Comparison of ENCODE assay signal across 23 cellular contexts in genomic region chr15:55628369-55628730, GRCh38. TPM values are rescaled to one million over a fixed set of nuclear protein-coding genes. Genes with fewer than 3 reads are reported as not detected.
A peak's percentile ranks its signal among the peaks of the same experiment; 100 is the strongest.
DNase-seq lines count a peak whose midpoint lies in the region; ATAC-seq and TF ChIP-seq lines count a peak whose summit lies in the region.
"Had no signal": no experiment of that assay in that cellular context is flagged by ENCODE, and none has a peak within 500 bp of the region (broad histone marks: within the 10 kb centered on the region; RNA-seq: fewer than 3 reads in every experiment).

No MANE protein-coding gene starts in this region.

- peaks cover 13% of the 10 kb centered on the region for H3F3A ChIP-seq in SK-N-SH (replicated peaks; ENCODE audit: insufficient read depth)

- H3K79me2 ChIP-seq in HCT116 (ENCODE audit: insufficient read depth, low read length) (no peaks in the 10 kb centered on the region), SK-N-SH (ENCODE audit: insufficient read depth) (no peaks in the 10 kb centered on the region)

- no peaks in the 10 kb centered on the region for H3K9me3 Mint-ChIP-seq in mesothelial cell of epicardium
- H3K9me3 Mint-ChIP-seq: activated T-cell treated with anti-CD3 and anti-CD28 coated beads, Interleukin-2, amount 50 U/mL, for 4 hours; CD14-positive monocyte; effector memory CD8-positive, alpha-beta T cell; natural killer cell treated with Interleukin-12 subunit alpha and Interleukin-12 subunit beta and Interleukin-15 and Interleukin-18, amount 100 ng/mL, for 72 hours had no signal

- H3K4me1 ChIP-seq in HCT116 (ENCODE audit: control insufficient read depth in 1 of 2, insufficient read depth in 2 of 2, low read length in 2 of 2) (peaks cover 12 to 27% of the 10 kb centered on the region in 2 experiments), SK-N-SH (ENCODE audit: control insufficient read depth in 1 of 2, insufficient read depth in 2 of 2, low read depth in 1 of 2, low read length in 1 of 2) (0 out of 4 replicates have a peak, but pooled peaks cover 0 to 7% of the 10 kb centered on the region in 2 experiments), skeletal muscle tissue (ENCODE audit: control insufficient read depth in 3 of 3, insufficient read depth in 3 of 3, low read length in 3 of 3) (peaks cover 5 to 16% (median 11%) of the 10 kb centered on the region in 3 donors)
- H3K4me1 ChIP-seq: adrenal gland, esophagus muscularis mucosa, heart left ventricle had no signal

- H3K27ac ChIP-seq in HCT116 (ENCODE audit: low read depth, low read length) (peak overlapping the region; percentile 54), SK-N-SH (ENCODE audit: low read depth in 2 of 2, low read length in 1 of 2) (peak overlapping the region in 1 of 2 experiments; percentile 51; a peak in 2 of 4 replicates), skeletal muscle tissue (ENCODE audit: low read depth, low read length) (peak overlapping the region; percentile 90)
- H3K27ac ChIP-seq: coronary artery, esophagus muscularis mucosa, heart left ventricle, SJSA1 had no signal

- H3K27me3 ChIP-seq in HCT116 (ENCODE audit: insufficient read depth, low read length) (no peaks in the 10 kb centered on the region), SK-N-SH (ENCODE audit: insufficient read depth) (no peaks in the 10 kb centered on the region), skeletal muscle tissue (ENCODE audit: control insufficient read depth in 3 of 3, insufficient read depth in 3 of 3, low read length in 3 of 3) (no peaks in the 10 kb centered on the region)
- H3K27me3 ChIP-seq: adrenal gland, esophagus muscularis mucosa, heart left ventricle, MG63, SJSA1 had no signal

- no TSS peak for BruUV-seq in HCT116 (replicated peaks; lab: Mats Ljungman, UMichigan)

- CTCF ChIA-PET in HCT116 (lab: Charles Lee) (interaction anchor here (0.7 to 1.2 kb wide), 2 partner anchors 102 to 120 kb away, joined by 3 to 7 read pairs; no protein-coding TSS in a partner anchor), SK-N-SH (lab: Yijun Ruan, JAX) (interaction anchor here (1.0 to 1.3 kb wide), 3 partner anchors 13 to 109 kb away, joined by 3 to 6 read pairs (median 4); no protein-coding TSS in a partner anchor)

- H3K27ac Mint-ChIP-seq in mesothelial cell of epicardium, result no peak overlapping the region
- H3K27ac Mint-ChIP-seq: effector memory CD8-positive, alpha-beta T cell; natural killer cell treated with Interleukin-12 subunit alpha and Interleukin-12 subunit beta and Interleukin-15 and Interleukin-18, amount 100 ng/mL, for 72 hours; T-helper 17 cell had no signal

- ATAC-seq in HCT116 (no peak), HG02938 (IDR thresholded peaks at IDR 0.05; ENCODE audit: unreplicated experiment) (no peak)
- ATAC-seq: activated T-cell treated with anti-CD3 and anti-CD28 coated beads, Interleukin-2, amount 50 U/mL, for 4 hours; effector memory CD8-positive, alpha-beta T cell; heart left ventricle; T-helper 17 cell had no signal

- H3K9me3 ChIP-seq in HCT116 (ENCODE audit: control insufficient read depth in 1 of 2, insufficient read depth in 1 of 2, low read depth in 1 of 2, low read length in 2 of 2) (no peaks in the 10 kb centered on the region), SK-N-SH (no peaks in the 10 kb centered on the region), skeletal muscle tissue (ENCODE audit: control insufficient read depth in 3 of 3, low read length in 3 of 3) (no peaks in the 10 kb centered on the region)
- H3K9me3 ChIP-seq: adrenal gland, esophagus muscularis mucosa, heart left ventricle, MG63, SJSA1 had no signal

- intact Hi-C loops in HCT116 (cut with micrococcal nuclease), result no loop called here

- H3K4me2 ChIP-seq in HCT116 (ENCODE audit: low read length) (peak overlapping the region; percentile 71), SK-N-SH (no peak overlapping the region)

- H3K36me3 ChIP-seq in HCT116 (ENCODE audit: control insufficient read depth in 1 of 2, insufficient read depth in 2 of 2, low read length in 2 of 2) (no peaks in the 10 kb centered on the region), SK-N-SH (replicated peaks in 1 of 2; ENCODE audit: control insufficient read depth in 1 of 2, insufficient read depth in 2 of 2, low read length in 1 of 2) (peaks cover 5 to 16% of the 10 kb centered on the region in 2 experiments), skeletal muscle tissue (ENCODE audit: control insufficient read depth in 3 of 3, insufficient read depth in 3 of 3, low read length in 3 of 3) (no peaks in the 10 kb centered on the region)
- H3K36me3 ChIP-seq: adrenal gland, MG63, SJSA1 had no signal

- H3K9me2 ChIP-seq in HCT116 (ENCODE audit: insufficient read depth), result no peaks in the 10 kb centered on the region
- no peaks in the 10 kb centered on the region for H3K9me2 ChIP-seq in SK-N-SH

- peak overlapping the region; percentile 34; the same call in 1 of the 2 replicates for H3K9ac ChIP-seq in HCT116 (ENCODE audit: low read length)
- no peak overlapping the region for H3K9ac ChIP-seq in SK-N-SH
- peak overlapping the region in 2 of 3 donors; percentile 9 to 74 for H3K9ac ChIP-seq in skeletal muscle tissue (ENCODE audit: low read depth in 1 of 3, low read length in 3 of 3)

- no peak overlapping the region for H3K4me3 Mint-ChIP-seq in mesothelial cell of epicardium
- H3K4me3 Mint-ChIP-seq: activated T-cell treated with anti-CD3 and anti-CD28 coated beads, Interleukin-2, amount 50 U/mL, for 4 hours; CD14-positive monocyte; effector memory CD8-positive, alpha-beta T cell; natural killer cell treated with Interleukin-12 subunit alpha and Interleukin-12 subunit beta and Interleukin-15 and Interleukin-18, amount 100 ng/mL, for 72 hours; T-helper 17 cell had no signal

- H4K20me1 ChIP-seq in HCT116 (ENCODE audit: insufficient read depth) (no peaks in the 10 kb centered on the region), SK-N-SH (ENCODE audit: insufficient read depth) (no peaks in the 10 kb centered on the region)

- H3K36me3 Mint-ChIP-seq in mesothelial cell of epicardium, result peaks cover 11% of the 10 kb centered on the region
- H3K36me3 Mint-ChIP-seq: CD14-positive monocyte; natural killer cell treated with Interleukin-12 subunit alpha and Interleukin-12 subunit beta and Interleukin-15 and Interleukin-18, amount 100 ng/mL, for 72 hours had no signal

- no peaks in the 10 kb centered on the region for H3K4me1 Mint-ChIP-seq in mesothelial cell of epicardium
- H3K4me1 Mint-ChIP-seq: CD14-positive monocyte had no signal

- no peak for TF ChIP-seq POLR2A in HCT116 (IDR thresholded peaks at IDR 0.05; ENCODE audit: borderline replicate concordance, extremely low read depth, insufficient read depth, insufficient read length)

- 100% methylated on average over 2 of the region's 2 CpGs for WGBS in SK-N-SH (ENCODE audit: low lambda C conversion rate)

- TF ChIP-seq RAD21 in HCT116 (IDR thresholded peaks at IDR 0.05; ENCODE audit: low read depth), result no peak
- no peak for TF ChIP-seq RAD21 in SK-N-SH (IDR thresholded peaks at IDR 0.05; ENCODE audit: low read length)

- no peak; a peak in 1 of 6 replicates for TF ChIP-seq CTCF in HCT116 (IDR thresholded peaks at IDR 0.05 in 2 of 3, conservative IDR thresholded peaks at IDR 0.05 in 1 of 3; ENCODE audit: borderline replicate concordance in 1 of 3, insufficient read depth in 1 of 3, low read depth in 2 of 3, low read length in 2 of 3)
- TF ChIP-seq CTCF in SK-N-SH (IDR thresholded peaks at IDR 0.05), result no peak
- no peak for TF ChIP-seq CTCF in fibroblast of the aortic adventitia (IDR thresholded peaks at IDR 0.05; ENCODE audit: insufficient read depth, low read length)
- TF ChIP-seq CTCF in mesothelial cell of epicardium (IDR thresholded peaks at IDR 0.05; ENCODE audit: unreplicated experiment), result no peak

- no peaks in the 10 kb centered on the region for H3K27me3 Mint-ChIP-seq in mesothelial cell of epicardium (ENCODE audit: low read depth)

- RAD21 ChIA-PET in HCT116 (lab: Charles Lee; ENCODE audit: low non-redundant PET in 1 of 2, low total read pairs in 2 of 2, uncharacterized antibody in 2 of 2, unreplicated experiment in 2 of 2), result no interaction called here

- H2AFZ ChIP-seq in HCT116 (ENCODE audit: low read depth, low read length, poor library complexity, severe bottlenecking) (peak overlapping the region; percentile 92), SK-N-SH (ENCODE audit: low read depth) (peak overlapping the region; percentile 58; the same call in 1 of the 2 replicates)

- H3K4me3 ChIP-seq in HCT116 (replicated peaks in 1 of 2; ENCODE audit: low read depth in 1 of 2, low read length in 2 of 2), result no peak overlapping the region
- H3K4me3 ChIP-seq in SK-N-SH (ENCODE audit: low read depth in 2 of 2, low read length in 1 of 2), result no peak overlapping the region
- no peak overlapping the region for H3K4me3 ChIP-seq in fibroblast of the aortic adventitia (ENCODE audit: low read depth, low read length)
- H3K4me3 ChIP-seq in skeletal muscle tissue (ENCODE audit: low read length in 3 of 3), result no peak overlapping the region
- H3K4me3 ChIP-seq: adrenal gland, coronary artery, esophagus muscularis mucosa, heart left ventricle, SJSA1 had no signal

- no peak for TF ChIP-seq EP300 in SK-N-SH (IDR thresholded peaks at IDR 0.05; ENCODE audit: borderline replicate concordance in 1 of 2, low read depth in 1 of 2, low read length in 1 of 2)

- DNase-seq in HCT116 (ENCODE audit: low read depth, low spot score), result no peak
- DNase-seq in SK-N-SH, result no peak
- DNase-seq in fibroblast of the aortic adventitia (ENCODE audit: low read depth), result peak; percentile 5
- DNase-seq in NCI-H510A treated with DMSO at 0.1 percent for 48 hours (lab: John Stamatoyannopoulos, UW), result no peak
- no peak for DNase-seq in mesothelial cell of epicardium (ENCODE audit: low spot score in 2 of 2, unreplicated experiment in 2 of 2)
- DNase-seq in NCI-H526 treated with DMSO at 0.1 percent for 48 hours (lab: John Stamatoyannopoulos, UW), result no peak
- DNase-seq: activated T-cell treated with anti-CD3 and anti-CD28 coated beads, Interleukin-2, amount 50 U/mL, for 4 hours; effector memory CD8-positive, alpha-beta T cell; heart left ventricle; NCI-H1417 treated with DMSO at 0.1 percent for 48 hours; retina; stimulated activated CD4-positive, alpha-beta T cell treated with anti-CD3 and anti-CD28 coated beads, Interleukin-4, amount 100 ng/mL, for 24 hours; stimulated activated naive CD4-positive, alpha-beta T cell; T-helper 17 cell had no signal

- POLR2A ChIA-PET in HCT116 (lab: Charles Lee), result interaction anchor here (0.5 to 1.2 kb wide), 5 partner anchors 10 to 578 kb away, joined by 3 to 8 read pairs (median 3); partner anchors contain the start of gene PIERCE2
- POLR2A ChIA-PET in SK-N-SH (lab: Yijun Ruan, JAX), result no interaction called here

TF ChIP-seq in HCT116, 20 proteins besides CTCF, POLR2A, EP300 and RAD21 (continues in another document):
- no peak for TF ChIP-seq CEBPB (IDR thresholded peaks at IDR 0.05; ENCODE audit: low read depth)

TF ChIP-seq in SK-N-SH, 30 proteins besides CTCF, POLR2A, EP300 and RAD21 (continues in another document):
- no peak for TF ChIP-seq CHD2 (IDR thresholded peaks at IDR 0.05; ENCODE audit: low read length, partially characterized antibody)

RNA-seq across cellular contexts. Expression of gene PYGO1, which starts 40.2 kb away (rescaled TPM):
- total RNA-seq in HCT116 (2021; ENCODE audit: unreplicated experiment), result 0.34 TPM
- 0.05 and 0.12 TPM in 2 replicates for polyA plus RNA-seq in HCT116 (2012)
- 2.3 and 2.8 TPM in 2 replicates for polyA plus RNA-seq in SK-N-SH (2012; rRNA removed)
- polyA plus RNA-seq in SK-N-SH (2012; cell fraction: cytosol; rRNA removed), result 3.8 and 4.0 TPM in 2 replicates
- 1.5 and 3.5 TPM in 2 replicates for polyA plus RNA-seq in SK-N-SH (2012; cell fraction: nucleus; rRNA removed)
- total RNA-seq in fibroblast of the aortic adventitia (ENCODE audit: low replicate concordance), result 7.3 and 21.2 TPM in 2 replicates
- 10.4 TPM for total RNA-seq in skeletal muscle tissue
- total RNA-seq in mesothelial cell of epicardium, result 29.6 to 34.1 TPM (median 30.6 TPM) in 3 replicates
- total RNA-seq: natural killer cell treated with Interleukin-12 subunit alpha and Interleukin-12 subunit beta and Interleukin-15 and Interleukin-18, amount 100 ng/mL, for 72 hours; T-helper 17 cell had no signal
- polyA plus RNA-seq: CD14-positive monocyte had no signal
